ENCODE assay signal across 20 cellular contexts in genomic region chr12:32560520-32560919, GRCh38.
DNase-seq lines count a peak whose midpoint lies in the region; ATAC-seq and TF ChIP-seq lines count a peak whose summit lies in the region.
"Had no signal": no experiment of that assay in that cellular context is flagged by ENCODE, and none has a peak within 500 bp of the region (broad histone marks: within the 10 kb centered on the region; RNA-seq: fewer than 3 reads in every experiment).

No MANE protein-coding gene starts in this region.

- WGBS in right cardiac atrium, result 97% methylated on average over 4 of the region's 4 CpGs
- 97 to 98% methylated on average over 4 of the region's 4 CpGs for WGBS in heart right ventricle, 2 donors
- WGBS in gastroesophageal sphincter (ENCODE audit: low coverage in 1 of 2), 2 donors, result 96 to 100% methylated on average over 4 of the region's 4 CpGs

- H3K36me3 Mint-ChIP-seq in WTC11 (peaks cover 28% of the 10 kb centered on the region), neural crest cell (ENCODE audit: low read depth) (peaks cover 17% of the 10 kb centered on the region)
- H3K36me3 Mint-ChIP-seq: CD4-positive, alpha-beta memory T cell had no signal

- peaks cover 0 to 22% (median 0%) of the 10 kb centered on the region in 9 donors for H3K36me3 ChIP-seq in heart right ventricle
- no peaks in the 10 kb centered on the region for H3K36me3 ChIP-seq in vagina
- peaks cover 0 to 7% of the 10 kb centered on the region in 2 donors for H3K36me3 ChIP-seq in gastroesophageal sphincter

- H3K9me3 ChIP-seq in right cardiac atrium (ENCODE audit: control insufficient read depth, low read length), result no peaks in the 10 kb centered on the region
- no peaks in the 10 kb centered on the region for H3K9me3 ChIP-seq in heart right ventricle
- no peaks in the 10 kb centered on the region for H3K9me3 ChIP-seq in vagina
- H3K9me3 ChIP-seq in gastroesophageal sphincter, result no peaks in the 10 kb centered on the region
- H3K9me3 ChIP-seq: A549, Peyer's patch had no signal

- CTCF ChIA-PET in WTC11 (lab: Charles Lee), result interaction anchor here (0.6 to 1.3 kb wide), 2 partner anchors 11 to 25 kb away, joined by 3 to 4 read pairs; no protein-coding TSS in a partner anchor

- intact Hi-C loops in right cardiac atrium (cut with DNase I) (no loop called here), heart right ventricle (cut with DNase I) (loop anchor here in 1 of 10 donors (10.0 kb wide), 1 partner anchor 106 kb away; no protein-coding TSS in a partner anchor), vagina (cut with DNase I) (no loop called here)

- TF ChIP-seq POLR2A in vagina (IDR thresholded peaks at IDR 0.05) (no peak), gastroesophageal sphincter (IDR thresholded peaks at IDR 0.05) (no peak)

- POLR2A ChIA-PET in WTC11 (lab: Charles Lee), result no interaction called here

- H3K27ac Mint-ChIP-seq in WTC11 (0 out of 2 replicates have a peak overlapping the region, but pooled peaks have one; percentile 32), neural crest cell (ENCODE audit: unreplicated experiment) (no peak overlapping the region)
- H3K27ac Mint-ChIP-seq: CD4-positive, alpha-beta memory T cell had no signal

- H3K27ac ChIP-seq in right cardiac atrium (ENCODE audit: low read length) (peak overlapping the region; percentile 27), heart right ventricle (peak overlapping the region in 5 of 10 donors; percentile 51 to 88 (median 73)), vagina (peak overlapping the region; percentile 42), gastroesophageal sphincter (no peak overlapping the region)
- H3K27ac ChIP-seq: A549 had no signal

- TF ChIP-seq EP300 in gastroesophageal sphincter (IDR thresholded peaks at IDR 0.05), result no peak

- H3K9me3 Mint-ChIP-seq in WTC11, result peaks cover 6% of the 10 kb centered on the region
- no peaks in the 10 kb centered on the region for H3K9me3 Mint-ChIP-seq in neural crest cell
- H3K9me3 Mint-ChIP-seq: CD4-positive, alpha-beta memory T cell had no signal

- H3K4me1 ChIP-seq in right cardiac atrium (ENCODE audit: control insufficient read depth, insufficient read depth, low read length) (peaks cover 11% of the 10 kb centered on the region), heart right ventricle (peaks cover 25 to 69% (median 58%) of the 10 kb centered on the region in 9 donors), vagina (peaks cover 27% of the 10 kb centered on the region), gastroesophageal sphincter (peaks cover 0 to 56% (median 10%) of the 10 kb centered on the region in 3 donors)

- H3K4me3 ChIP-seq in right cardiac atrium (ENCODE audit: low read length) (no peak overlapping the region), heart right ventricle (no peak overlapping the region), vagina (no peak overlapping the region), gastroesophageal sphincter (no peak overlapping the region)
- H3K4me3 ChIP-seq: A549, Peyer's patch had no signal

- H3K4me1 Mint-ChIP-seq in WTC11 (peaks cover 40% of the 10 kb centered on the region), neural crest cell (peaks cover 50% of the 10 kb centered on the region)
- H3K4me1 Mint-ChIP-seq: CD4-positive, alpha-beta memory T cell had no signal

- H3K27me3 Mint-ChIP-seq in WTC11 (ENCODE audit: low read depth) (no peaks in the 10 kb centered on the region), neural crest cell (ENCODE audit: low read depth) (no peaks in the 10 kb centered on the region)
- H3K27me3 Mint-ChIP-seq: CD4-positive, alpha-beta memory T cell had no signal

- H3K27me3 ChIP-seq in right cardiac atrium (ENCODE audit: control insufficient read depth, insufficient read depth) (no peaks in the 10 kb centered on the region), heart right ventricle (no peaks in the 10 kb centered on the region), vagina (no peaks in the 10 kb centered on the region), gastroesophageal sphincter (no peaks in the 10 kb centered on the region)
- H3K27me3 ChIP-seq: Peyer's patch had no signal

- DNase-seq in right cardiac atrium (no peak), heart right ventricle (no peak), WTC11 (ENCODE audit: low spot score) (no peak), neural crest cell (ENCODE audit: low read depth, low spot score) (no peak), vagina (ENCODE audit: extremely low spot score in 2 of 2) (no peak), AG08395 (ENCODE audit: low spot score) (no peak)
- DNase-seq in stimulated activated naive CD4-positive, alpha-beta T cell (lab: John Stamatoyannopoulos, UW), result no peak
- DNase-seq: CD4-positive, alpha-beta memory T cell; DND-41; H7; Karpas-422; NCI-H1417; NCI-H1930; NCI-H2171; NCI-H446 treated with DMSO at 0.1 percent for 48 hours; NCI-H774; Peyer's patch; SHP77 treated with DMSO at 0.1 percent for 48 hours had no signal

- TF ChIP-seq CTCF in heart right ventricle (IDR thresholded peaks at IDR 0.05) (peak in 2 of 9 donors; percentile 11 to 21), WTC11 (IDR thresholded peaks at IDR 0.05) (no peak), neural crest cell (conservative IDR thresholded peaks at IDR 0.05) (no peak), vagina (IDR thresholded peaks at IDR 0.05) (no peak), gastroesophageal sphincter (IDR thresholded peaks at IDR 0.05) (no peak)

- H3K4me3 Mint-ChIP-seq in WTC11, result no peak overlapping the region
- H3K4me3 Mint-ChIP-seq in neural crest cell, result peak overlapping the region; percentile 10
- H3K4me3 Mint-ChIP-seq: CD4-positive, alpha-beta memory T cell had no signal

- no peak for ATAC-seq in right cardiac atrium
- ATAC-seq in heart right ventricle, result no peak
- peak; percentile 56 for ATAC-seq in WTC11
- no peak for ATAC-seq in gastroesophageal sphincter
- ATAC-seq: A549 had no signal

TF ChIP-seq in WTC11, 78 proteins besides CTCF, POLR2A, EP300 and RAD21:
- TF ChIP-seq TEAD4 (CRISPR knock-in tag; IDR thresholded peaks at IDR 0.05) (no peak), SMAD3 (CRISPR knock-in tag; IDR thresholded peaks at IDR 0.05; ENCODE audit: borderline replicate concordance) (no peak)
TF ChIP-seq in WTC11: peak in this region for 0.

Comparison
In these comparisons a context has a peak if more than half of its experiments do, and no peak if none do; other contexts are left out.
1. H3K27ac ChIP-seq: peak in right cardiac atrium (single experiment) and vagina (single experiment); none in gastroesophageal sphincter (0 of 4).